Comparison of ENCODE assay signal across 15 cellular contexts in genomic region chr22:44363980-44364749, GRCh38. TPM values are rescaled to one million over a fixed set of nuclear protein-coding genes. Genes with fewer than 3 reads are reported as not detected.
A peak's percentile ranks its signal among the peaks of the same experiment; 100 is the strongest.
DNase-seq lines count a peak whose midpoint lies in the region; ATAC-seq and TF ChIP-seq lines count a peak whose summit lies in the region.
"Had no signal": no experiment of that assay in that cellular context is flagged by ENCODE, and none has a peak within 500 bp of the region (broad histone marks: within the 10 kb centered on the region; RNA-seq: fewer than 3 reads in every experiment).

No MANE protein-coding gene starts in this region.

- H3K27me3 ChIP-seq in skeletal muscle satellite cell (ENCODE audit: control insufficient read depth, insufficient read depth, low read length) (peaks cover 4% of the 10 kb centered on the region), Caco-2 (replicated peaks; ENCODE audit: control insufficient read depth, insufficient read depth, low read length) (no peaks in the 10 kb centered on the region)

- H3K36me3 Mint-ChIP-seq in HFFc6 (ENCODE audit: low read depth) (no peaks in the 10 kb centered on the region), chondrocyte (ENCODE audit: low read depth) (no peaks in the 10 kb centered on the region), Caco-2 (ENCODE audit: insufficient read depth, unreplicated experiment) (no peaks in the 10 kb centered on the region)
- H3K36me3 Mint-ChIP-seq in activated CD4-positive, alpha-beta T cell treated with anti-CD3 and anti-CD28 coated beads, Interleukin-2, amount 10 ng/mL, durations not matched to agents 24 days and 14 days (ENCODE audit: low read depth), result no peaks in the 10 kb centered on the region
- H3K36me3 Mint-ChIP-seq: activated naive CD8-positive, alpha-beta T cell treated with anti-CD3 and anti-CD28 coated beads, Interleukin-2, amount 10 ng/mL, durations not matched to agents 7 days and 5 days had no signal

- DNase-seq in HFFc6, result no peak
- DNase-seq in chondrocyte (ENCODE audit: low spot score), result peak; percentile 81
- peak; percentile 82 for DNase-seq in left kidney (ENCODE audit: low read depth, low spot score)
- DNase-seq in Caco-2, result no peak
- no peak for DNase-seq in activated CD4-positive, alpha-beta T cell treated with anti-CD3 and anti-CD28 coated beads, Interleukin-2, amount 10 ng/mL, durations not matched to agents 24 days and 14 days
- DNase-seq: activated naive CD8-positive, alpha-beta T cell treated with anti-CD3 and anti-CD28 coated beads, Interleukin-2, amount 10 ng/mL, durations not matched to agents 7 days and 5 days; activated T-cell treated with anti-CD3 and anti-CD28 coated beads for 4 hours; KG1; stimulated activated CD4-positive, alpha-beta T cell treated with anti-CD3 and anti-CD28 coated beads, Interleukin-4, amount 100 ng/mL, for 1 hour; T-helper 1 cell had no signal

- H3K4me1 ChIP-seq in skeletal muscle satellite cell (ENCODE audit: control insufficient read depth, insufficient read depth, low read length) (peaks cover 52% of the 10 kb centered on the region), Caco-2 (no peaks in the 10 kb centered on the region)

- H3K4me3 ChIP-seq in skeletal muscle satellite cell (ENCODE audit: low read length) (no peak overlapping the region), Caco-2 (ENCODE audit: low read depth, low read length) (no peak overlapping the region)

- H3K9me3 ChIP-seq in skeletal muscle satellite cell (replicated peaks; ENCODE audit: low read length), result no peaks in the 10 kb centered on the region
- no peaks in the 10 kb centered on the region for H3K9me3 ChIP-seq in Caco-2

- peak overlapping the region; percentile 73 for H3K4me2 ChIP-seq in skeletal muscle satellite cell (ENCODE audit: low read length)

- H3K36me3 ChIP-seq in skeletal muscle satellite cell (ENCODE audit: insufficient read depth, low read length) (no peaks in the 10 kb centered on the region), Caco-2 (ENCODE audit: control insufficient read depth, insufficient read depth, low read length) (no peaks in the 10 kb centered on the region)

- CTCF ChIA-PET in Caco-2 (lab: Charles Lee), result no interaction called here

- intact Hi-C loops in Caco-2 (cut with micrococcal nuclease; ENCODE audit: unreplicated experiment), result loop anchor here (10.0 kb wide), 1 partner anchor 81 kb away; no protein-coding TSS in a partner anchor
- intact Hi-C loops in activated CD4-positive, alpha-beta T cell treated with anti-CD3 and anti-CD28 coated beads, Interleukin-2, amount 10 ng/mL, durations not matched to agents 24 days and 14 days (cut with micrococcal nuclease), result no loop called here

- H3K9me3 Mint-ChIP-seq in HFFc6 (no peaks in the 10 kb centered on the region), chondrocyte (ENCODE audit: low read depth) (no peaks in the 10 kb centered on the region), Caco-2 (ENCODE audit: unreplicated experiment) (no peaks in the 10 kb centered on the region)
- H3K9me3 Mint-ChIP-seq in activated CD4-positive, alpha-beta T cell treated with anti-CD3 and anti-CD28 coated beads, Interleukin-2, amount 10 ng/mL, durations not matched to agents 24 days and 14 days, result no peaks in the 10 kb centered on the region
- H3K9me3 Mint-ChIP-seq: activated naive CD8-positive, alpha-beta T cell treated with anti-CD3 and anti-CD28 coated beads, Interleukin-2, amount 10 ng/mL, durations not matched to agents 7 days and 5 days had no signal

- H3K27me3 Mint-ChIP-seq in HFFc6 (ENCODE audit: insufficient read depth) (peaks cover 19% of the 10 kb centered on the region; the same call in 1 of the 2 replicates), chondrocyte (ENCODE audit: low read depth) (peaks cover 3% of the 10 kb centered on the region), Caco-2 (ENCODE audit: insufficient read depth, unreplicated experiment) (peaks cover 10% of the 10 kb centered on the region)
- no peaks in the 10 kb centered on the region for H3K27me3 Mint-ChIP-seq in activated CD4-positive, alpha-beta T cell treated with anti-CD3 and anti-CD28 coated beads, Interleukin-2, amount 10 ng/mL, durations not matched to agents 24 days and 14 days
- H3K27me3 Mint-ChIP-seq: activated naive CD8-positive, alpha-beta T cell treated with anti-CD3 and anti-CD28 coated beads, Interleukin-2, amount 10 ng/mL, durations not matched to agents 7 days and 5 days; B cell had no signal

- POLR2A ChIA-PET in Caco-2 (lab: Charles Lee), result no interaction called here

- ATAC-seq in HG03097 (IDR thresholded peaks at IDR 0.05; ENCODE audit: low FRiP score, unreplicated experiment), result no peak
- ATAC-seq in GM19452 (IDR thresholded peaks at IDR 0.05; ENCODE audit: unreplicated experiment), result no peak

- TF ChIP-seq CTCF in HFFc6 (IDR thresholded peaks at IDR 0.05) (no peak), chondrocyte (IDR thresholded peaks at IDR 0.05) (no peak), Caco-2 (IDR thresholded peaks at IDR 0.05; ENCODE audit: insufficient read depth in 1 of 2, low read depth in 1 of 2, low read length in 1 of 2, severe bottlenecking in 1 of 2, unreplicated experiment in 1 of 2) (no peak)

- peak overlapping the region; percentile 36 for H3K9ac ChIP-seq in skeletal muscle satellite cell (ENCODE audit: low read depth, low read length)

- no TSS peak for BruUV-seq in Caco-2 (replicated peaks; lab: Mats Ljungman, UMichigan)

- peak overlapping the region; percentile 95 for H3K27ac Mint-ChIP-seq in HFFc6
- peak overlapping the region; percentile 71 for H3K27ac Mint-ChIP-seq in chondrocyte (ENCODE audit: unreplicated experiment)
- H3K27ac Mint-ChIP-seq in Caco-2 (ENCODE audit: unreplicated experiment), result no peak overlapping the region
- H3K27ac Mint-ChIP-seq in activated CD4-positive, alpha-beta T cell treated with anti-CD3 and anti-CD28 coated beads, Interleukin-2, amount 10 ng/mL, durations not matched to agents 24 days and 14 days, result no peak overlapping the region
- H3K27ac Mint-ChIP-seq: activated naive CD8-positive, alpha-beta T cell treated with anti-CD3 and anti-CD28 coated beads, Interleukin-2, amount 10 ng/mL, durations not matched to agents 7 days and 5 days; B cell; progenitor cell of endocrine pancreas had no signal

- no peak overlapping the region for H3K4me3 Mint-ChIP-seq in HFFc6
- H3K4me3 Mint-ChIP-seq in chondrocyte (ENCODE audit: unreplicated experiment), result no peak overlapping the region
- H3K4me3 Mint-ChIP-seq in Caco-2 (ENCODE audit: unreplicated experiment), result no peak overlapping the region
- no peak overlapping the region for H3K4me3 Mint-ChIP-seq in activated CD4-positive, alpha-beta T cell treated with anti-CD3 and anti-CD28 coated beads, Interleukin-2, amount 10 ng/mL, durations not matched to agents 24 days and 14 days
- H3K4me3 Mint-ChIP-seq: activated naive CD8-positive, alpha-beta T cell treated with anti-CD3 and anti-CD28 coated beads, Interleukin-2, amount 10 ng/mL, durations not matched to agents 7 days and 5 days; B cell had no signal

- H3K4me1 Mint-ChIP-seq in HFFc6 (ENCODE audit: low read depth) (peaks cover 30% of the 10 kb centered on the region), chondrocyte (ENCODE audit: low read depth) (peaks cover 71% of the 10 kb centered on the region), Caco-2 (ENCODE audit: low read depth, unreplicated experiment) (no peaks in the 10 kb centered on the region)
- H3K4me1 Mint-ChIP-seq in activated CD4-positive, alpha-beta T cell treated with anti-CD3 and anti-CD28 coated beads, Interleukin-2, amount 10 ng/mL, durations not matched to agents 24 days and 14 days, result no peaks in the 10 kb centered on the region
- H3K4me1 Mint-ChIP-seq: activated naive CD8-positive, alpha-beta T cell treated with anti-CD3 and anti-CD28 coated beads, Interleukin-2, amount 10 ng/mL, durations not matched to agents 7 days and 5 days; B cell had no signal

RNA-seq across cellular contexts. Expression of gene SHISAL1, which starts 51.4 kb away (rescaled TPM):
- total RNA-seq in HFFc6 (2021; fragmentation: NEBNext Ultra II Directional; extraction: Animal tissue kit (Norgen Biotek cat#: 25700)), result not detected
- total RNA-seq in chondrocyte, result 7.5 to 20.9 TPM (median 8.3 TPM) in 3 replicates
- total RNA-seq in skeletal muscle satellite cell (2012; rRNA removed), result 0.76 and 0.87 TPM in 2 replicates
- not detected in 2 replicates for total RNA-seq in Caco-2 (2022)
- total RNA-seq in activated CD4-positive, alpha-beta T cell treated with anti-CD3 and anti-CD28 coated beads, Interleukin-2, amount 10 ng/mL, durations not matched to agents 24 days and 14 days, result not detected in 2 replicates
- total RNA-seq: activated naive CD8-positive, alpha-beta T cell treated with anti-CD3 and anti-CD28 coated beads, Interleukin-2, amount 10 ng/mL, durations not matched to agents 7 days and 5 days; B cell had no signal

Comparison
In these comparisons a context has a peak if more than half of its experiments do, and no peak if none do; other contexts are left out.
1. DNase-seq: peak in chondrocyte (single experiment) and left kidney (single experiment); none in HFFc6 (single experiment), Caco-2 (0 of 2) and activated CD4-positive, alpha-beta T cell treated with anti-CD3 and anti-CD28 coated beads, Interleukin-2, amount 10 ng/mL, durations not matched to agents 24 days and 14 days (single experiment).
2. H3K27ac Mint-ChIP-seq: peak in HFFc6 (single experiment) and chondrocyte (single experiment); none in Caco-2 (single experiment) and activated CD4-positive, alpha-beta T cell treated with anti-CD3 and anti-CD28 coated beads, Interleukin-2, amount 10 ng/mL, durations not matched to agents 24 days and 14 days (single experiment).